Comparison of ENCODE assay signal across 17 cellular contexts in genomic region chr4:2480649-2481048, GRCh38. TPM values are rescaled to one million over a fixed set of nuclear protein-coding genes. Genes with fewer than 3 reads are reported as not detected.
DNase-seq lines count a peak whose midpoint lies in the region; ATAC-seq and TF ChIP-seq lines count a peak whose summit lies in the region.
"Had no signal": no experiment of that assay in that cellular context is flagged by ENCODE, and none has a peak within 500 bp of the region (broad histone marks: within the 10 kb centered on the region; RNA-seq: fewer than 3 reads in every experiment).

No MANE protein-coding gene starts in this region.

- peak overlapping the region; percentile 51 to 95 (median 82) for H3K4me2 ChIP-seq in BLaER1 treated with 17β-estradiol and CSF1 and Interleukin-3, amounts not matched to agents 10 nM and 100 nM
- peak overlapping the region; percentile 59 for H3K4me2 ChIP-seq in DOHH2 (ENCODE audit: low read length)

- ATAC-seq in naive thymus-derived CD4-positive, alpha-beta T cell, result no peak
- no peak for ATAC-seq in GM21423 (IDR thresholded peaks at IDR 0.05; ENCODE audit: unreplicated experiment)
- no peak for ATAC-seq in GM21737 (IDR thresholded peaks at IDR 0.05; ENCODE audit: unreplicated experiment)
- no peak for ATAC-seq in gastrocnemius medialis
- ATAC-seq: Panc1 had no signal

- intact Hi-C loops in naive thymus-derived CD4-positive, alpha-beta T cell (cut with micrococcal nuclease), result no loop called here
- intact Hi-C loops in gastrocnemius medialis (cut with DNase I; ENCODE audit: low total_unique reads), result no loop called here

- peak overlapping the region in 3 of 11 experiments; percentile 9 to 57 (median 44); a peak in 1 of 22 replicates for H3K9ac ChIP-seq in BLaER1 treated with 17β-estradiol and CSF1 and Interleukin-3, amounts not matched to agents 10 nM and 100 nM

- peaks cover 27 to 63% (median 48%) of the 10 kb centered on the region in 11 experiments for H3K36me3 ChIP-seq in BLaER1 treated with 17β-estradiol and CSF1 and Interleukin-3, amounts not matched to agents 10 nM and 100 nM
- H3K36me3 ChIP-seq in DOHH2 (ENCODE audit: control insufficient read depth, low read length), result peaks cover 62% of the 10 kb centered on the region
- H3K36me3 ChIP-seq in naive thymus-derived CD4-positive, alpha-beta T cell (ENCODE audit: control insufficient read depth in 2 of 3, insufficient read depth in 3 of 3, low read length in 3 of 3), result no peaks in the 10 kb centered on the region
- no peaks in the 10 kb centered on the region for H3K36me3 ChIP-seq in gastrocnemius medialis
- H3K36me3 ChIP-seq: suprapubic skin had no signal

- no peak overlapping the region for H3K4me3 ChIP-seq in BLaER1 treated with 17β-estradiol and CSF1 and Interleukin-3, amounts not matched to agents 10 nM and 100 nM
- H3K4me3 ChIP-seq in DOHH2 (ENCODE audit: low read length), result peak overlapping the region; percentile 21
- H3K4me3 ChIP-seq in naive thymus-derived CD4-positive, alpha-beta T cell (ENCODE audit: low read length), result no peak overlapping the region
- H3K4me3 ChIP-seq in gastrocnemius medialis, result no peak overlapping the region
- H3K4me3 ChIP-seq: suprapubic skin had no signal

- TF ChIP-seq CTCF in DOHH2 (IDR thresholded peaks at IDR 0.05; ENCODE audit: low read depth, low read length, poor library complexity, severe bottlenecking) (no peak), gastrocnemius medialis (IDR thresholded peaks at IDR 0.05 in 4 of 5, conservative IDR thresholded peaks at IDR 0.05 in 1 of 5) (no peak)

- DNase-seq in naive thymus-derived CD4-positive, alpha-beta T cell, result no peak
- DNase-seq in gastrocnemius medialis (no peak), KBM-7 (no peak)
- DNase-seq: activated CD4-positive, alpha-beta T cell treated with anti-CD3 and anti-CD28 coated beads for 48 hours; mammary epithelial cell; NCI-H1092 treated with DMSO at 0.1 percent for 48 hours; NCI-H2107; NCI-H526 treated with DMSO at 0.1 percent for 48 hours; stimulated activated CD8-positive, alpha-beta memory T cell treated with anti-CD3 and anti-CD28 coated beads, Interleukin-4, amount 100 ng/mL, for 48 hours had no signal

- H3K9me2 ChIP-seq in DOHH2 (replicated peaks; ENCODE audit: control insufficient read depth, low read length), result no peaks in the 10 kb centered on the region

- H3K4me3 Mint-ChIP-seq in activated naive CD8-positive, alpha-beta T cell, result peak overlapping the region; percentile 38
- H3K4me3 Mint-ChIP-seq in naive thymus-derived CD4-positive, alpha-beta T cell, result peak overlapping the region in 9 of 10 donors; percentile 3 to 79 (median 51)
- H3K4me3 Mint-ChIP-seq: neural crest cell had no signal

- H3K9me3 Mint-ChIP-seq in activated naive CD8-positive, alpha-beta T cell (ENCODE audit: low read depth), result no peaks in the 10 kb centered on the region
- peaks cover 0 to 2% (median 0%) of the 10 kb centered on the region in 11 donors for H3K9me3 Mint-ChIP-seq in naive thymus-derived CD4-positive, alpha-beta T cell
- H3K9me3 Mint-ChIP-seq: neural crest cell had no signal

- H3F3A ChIP-seq in DOHH2 (ENCODE audit: control insufficient read depth, insufficient read depth), result peaks cover 28% of the 10 kb centered on the region

- no peaks in the 10 kb centered on the region for H3K27me3 Mint-ChIP-seq in activated naive CD8-positive, alpha-beta T cell
- no peaks in the 10 kb centered on the region for H3K27me3 Mint-ChIP-seq in naive thymus-derived CD4-positive, alpha-beta T cell

- H3K4me1 ChIP-seq in BLaER1 treated with 17β-estradiol and CSF1 and Interleukin-3, amounts not matched to agents 10 nM and 100 nM, result peaks cover 96 to 100% (median 98%) of the 10 kb centered on the region in 10 experiments
- H3K4me1 ChIP-seq in DOHH2 (ENCODE audit: control insufficient read depth, low read length) (peaks cover 95% of the 10 kb centered on the region), gastrocnemius medialis (peaks cover 73 to 74% of the 10 kb centered on the region in 2 donors)
- peaks cover 73 to 74% of the 10 kb centered on the region in 2 donors for H3K4me1 ChIP-seq in naive thymus-derived CD4-positive, alpha-beta T cell (ENCODE audit: control insufficient read depth in 2 of 2, insufficient read depth in 2 of 2, low read length in 2 of 2)

- peak overlapping the region; percentile 43 for H3K27ac Mint-ChIP-seq in activated naive CD8-positive, alpha-beta T cell
- peak overlapping the region in 7 of 9 donors; percentile 0 to 71 (median 27) for H3K27ac Mint-ChIP-seq in naive thymus-derived CD4-positive, alpha-beta T cell

- peaks cover 6% of the 10 kb centered on the region for H3K36me3 Mint-ChIP-seq in activated naive CD8-positive, alpha-beta T cell
- H3K36me3 Mint-ChIP-seq in naive thymus-derived CD4-positive, alpha-beta T cell, result peaks cover 0 to 26% (median 7%) of the 10 kb centered on the region in 5 donors

- peaks cover 98 to 100% (median 100%) of the 10 kb centered on the region in 11 experiments for H4K20me1 ChIP-seq in BLaER1 treated with 17β-estradiol and CSF1 and Interleukin-3, amounts not matched to agents 10 nM and 100 nM
- peaks cover 63% of the 10 kb centered on the region for H4K20me1 ChIP-seq in DOHH2 (ENCODE audit: control insufficient read depth, insufficient read depth, low read depth, low read length)

- POLR2A ChIA-PET in naive thymus-derived CD4-positive, alpha-beta T cell (lab: Charles Lee), result no interaction called here

- CTCF ChIA-PET in naive thymus-derived CD4-positive, alpha-beta T cell (lab: Charles Lee), result interaction anchor here (0.7 kb wide), 1 partner anchor 448 kb away, joined by 3 read pairs; no protein-coding TSS in a partner anchor

- no peak overlapping the region for H3K27ac ChIP-seq in BLaER1 treated with 17β-estradiol and CSF1 and Interleukin-3, amounts not matched to agents 10 nM and 100 nM
- no peak overlapping the region for H3K27ac ChIP-seq in DOHH2 (ENCODE audit: low read depth, low read length)
- H3K27ac ChIP-seq in naive thymus-derived CD4-positive, alpha-beta T cell (ENCODE audit: low read depth, low read length), result no peak overlapping the region
- H3K27ac ChIP-seq in gastrocnemius medialis, result peak overlapping the region in 1 of 4 donors; percentile 19
- H3K27ac ChIP-seq: suprapubic skin had no signal

- H3K4me1 Mint-ChIP-seq in activated naive CD8-positive, alpha-beta T cell (ENCODE audit: low read depth), result peaks cover 91% of the 10 kb centered on the region
- peaks cover 76 to 96% (median 90%) of the 10 kb centered on the region in 7 donors for H3K4me1 Mint-ChIP-seq in naive thymus-derived CD4-positive, alpha-beta T cell

- no peaks in the 10 kb centered on the region for H3K27me3 ChIP-seq in BLaER1 treated with 17β-estradiol and CSF1 and Interleukin-3, amounts not matched to agents 10 nM and 100 nM
- H3K27me3 ChIP-seq in DOHH2 (ENCODE audit: control insufficient read depth, low read length), result no peaks in the 10 kb centered on the region
- H3K27me3 ChIP-seq in naive thymus-derived CD4-positive, alpha-beta T cell (ENCODE audit: control insufficient read depth in 2 of 2, insufficient read depth in 2 of 2, low read length in 2 of 2), result no peaks in the 10 kb centered on the region
- H3K27me3 ChIP-seq in gastrocnemius medialis, result no peaks in the 10 kb centered on the region
- H3K27me3 ChIP-seq: suprapubic skin had no signal

- in situ Hi-C loops in gastrocnemius medialis (cut with MboI; ENCODE audit: low sequenced_read_pairs in 4 of 4) (no loop called here), KBM-7 (cut with MboI; ENCODE audit: low pct_unique_long_range_greater_than_20kb, low sequenced_read_pairs) (no loop called here)

- H3K9me3 ChIP-seq in BLaER1 treated with 17β-estradiol and CSF1 and Interleukin-3, amounts not matched to agents 10 nM and 100 nM (replicated peaks in 1 of 11), result no peaks in the 10 kb centered on the region
- H3K9me3 ChIP-seq in DOHH2 (ENCODE audit: control insufficient read depth, insufficient read depth, low read length) (no peaks in the 10 kb centered on the region), gastrocnemius medialis (no peaks in the 10 kb centered on the region)
- no peaks in the 10 kb centered on the region for H3K9me3 ChIP-seq in naive thymus-derived CD4-positive, alpha-beta T cell (ENCODE audit: control insufficient read depth in 2 of 3, low read length in 3 of 3)
- H3K9me3 ChIP-seq: suprapubic skin had no signal

- H3K79me2 ChIP-seq in DOHH2 (ENCODE audit: control insufficient read depth, low read length), result peaks cover 96% of the 10 kb centered on the region

- no peak for TF ChIP-seq POLR2A in gastrocnemius medialis (IDR thresholded peaks at IDR 0.05)

RNA-seq across cellular contexts. Expression of gene RNF4, which starts 11.7 kb away (rescaled TPM):
- total RNA-seq in naive thymus-derived CD4-positive, alpha-beta T cell, result 100 to 1,000 TPM in 1 of 5 experiments, 10 to 100 TPM in 4; 80.7 to 101 (median 91.8) TPM
- polyA plus RNA-seq in naive thymus-derived CD4-positive, alpha-beta T cell, result 10 to 100 TPM; 69.4 to 96.8 TPM
- total RNA-seq in gastrocnemius medialis, result 10 to 100 TPM; 21.7 to 48.7 (median 34.7) TPM

RNA-seq across cellular contexts. Expression of gene FAM193A, which starts 55.8 kb away (rescaled TPM):
- 10 to 100 TPM; 32.8 to 47.2 (median 44.1) TPM for total RNA-seq in naive thymus-derived CD4-positive, alpha-beta T cell
- 1 to 10 TPM; 2.2 to 4.8 TPM for polyA plus RNA-seq in naive thymus-derived CD4-positive, alpha-beta T cell
- 10 to 100 TPM; 16.7 to 18.9 (median 18.0) TPM for total RNA-seq in gastrocnemius medialis
